In genomic region chr6:26295691-26296555, GRCh38 we compare ENCODE assay signal across 9 cellular contexts.
DNase-seq lines count a peak whose midpoint lies in the region; ATAC-seq lines count a peak whose summit lies in the region.
"Had no signal": no experiment of that assay in that cellular context is flagged by ENCODE, and none has a peak within 500 bp of the region (broad histone marks: within the 10 kb centered on the region; RNA-seq: fewer than 3 reads in every experiment).

No MANE protein-coding gene starts in this region.

- H3K4me3 Mint-ChIP-seq in activated CD4-positive, alpha-beta T cell treated with anti-CD3 and anti-CD28 coated beads, Interleukin-2, amount 10 ng/mL, durations not matched to agents 24 days and 14 days: peak overlapping the region; percentile 33
- H3K4me3 Mint-ChIP-seq in stimulated activated memory B cell treated with anti-CD40 and anti-IgM and Interleukin-4, amounts not matched to agents 10 μg/mL and 1 μg/mL and 100 μg/mL, for 72 hours: peak overlapping the region; percentile 37

- peaks cover 11% of the 10 kb centered on the region for H3K4me1 Mint-ChIP-seq in activated CD4-positive, alpha-beta T cell treated with anti-CD3 and anti-CD28 coated beads, Interleukin-2, amount 10 ng/mL, durations not matched to agents 24 days and 14 days
- H3K4me1 Mint-ChIP-seq in stimulated activated memory B cell treated with anti-CD40 and anti-IgM and Interleukin-4, amounts not matched to agents 10 μg/mL and 1 μg/mL and 100 μg/mL, for 72 hours: peaks cover 6% of the 10 kb centered on the region

- peak overlapping the region; percentile 30 for H3K27ac Mint-ChIP-seq in activated CD4-positive, alpha-beta T cell treated with anti-CD3 and anti-CD28 coated beads, Interleukin-2, amount 10 ng/mL, durations not matched to agents 24 days and 14 days
- H3K27ac Mint-ChIP-seq in stimulated activated memory B cell treated with anti-CD40 and anti-IgM and Interleukin-4, amounts not matched to agents 10 μg/mL and 1 μg/mL and 100 μg/mL, for 72 hours: peak overlapping the region; percentile 53

- peak; percentile 96 for ATAC-seq in esophagus mucosa
- no peak for ATAC-seq in stimulated activated memory B cell treated with anti-CD40 and anti-IgM and Interleukin-4, amounts not matched to agents 10 μg/mL and 1 μg/mL and 100 μg/mL, for 72 hours
- ATAC-seq in HG03439 (IDR thresholded peaks at IDR 0.05; ENCODE audit: unreplicated experiment): no peak

- no peaks in the 10 kb centered on the region for H3K36me3 Mint-ChIP-seq in activated CD4-positive, alpha-beta T cell treated with anti-CD3 and anti-CD28 coated beads, Interleukin-2, amount 10 ng/mL, durations not matched to agents 24 days and 14 days (ENCODE audit: low read depth)
- H3K36me3 Mint-ChIP-seq in stimulated activated memory B cell treated with anti-CD40 and anti-IgM and Interleukin-4, amounts not matched to agents 10 μg/mL and 1 μg/mL and 100 μg/mL, for 72 hours: no peaks in the 10 kb centered on the region

- DNase-seq in activated CD4-positive, alpha-beta T cell treated with anti-CD3 and anti-CD28 coated beads, Interleukin-2, amount 10 ng/mL, durations not matched to agents 24 days and 14 days: peak; percentile 68
- no peak for DNase-seq in activated CD4-positive, alpha-beta T cell treated with anti-CD3 and anti-CD28 coated beads, Interleukin-2, amount 50 U/mL, for 4 hours
- DNase-seq in RPMI7951 (ENCODE audit: low read depth) (peak; percentile 98), NCI-H1105 (lab: John Stamatoyannopoulos, UW) (no peak), NCI-H146 (lab: John Stamatoyannopoulos, UW) (no peak)
- DNase-seq: activated CD4-positive, CD25-positive, alpha-beta regulatory T cell had no signal

- no peaks in the 10 kb centered on the region for H3K9me3 Mint-ChIP-seq in activated CD4-positive, alpha-beta T cell treated with anti-CD3 and anti-CD28 coated beads, Interleukin-2, amount 10 ng/mL, durations not matched to agents 24 days and 14 days
- H3K9me3 Mint-ChIP-seq in stimulated activated memory B cell treated with anti-CD40 and anti-IgM and Interleukin-4, amounts not matched to agents 10 μg/mL and 1 μg/mL and 100 μg/mL, for 72 hours: no peaks in the 10 kb centered on the region

- no peaks in the 10 kb centered on the region for H3K27me3 Mint-ChIP-seq in activated CD4-positive, alpha-beta T cell treated with anti-CD3 and anti-CD28 coated beads, Interleukin-2, amount 10 ng/mL, durations not matched to agents 24 days and 14 days
- peaks cover 27% of the 10 kb centered on the region for H3K27me3 Mint-ChIP-seq in stimulated activated memory B cell treated with anti-CD40 and anti-IgM and Interleukin-4, amounts not matched to agents 10 μg/mL and 1 μg/mL and 100 μg/mL, for 72 hours

- intact Hi-C loops in activated CD4-positive, alpha-beta T cell treated with anti-CD3 and anti-CD28 coated beads, Interleukin-2, amount 10 ng/mL, durations not matched to agents 24 days and 14 days (cut with micrococcal nuclease): no loop called here

Comparison
In these comparisons a context has a peak if more than half of its experiments do, and no peak if none do; other contexts are left out.
1. DNase-seq: peak in activated CD4-positive, alpha-beta T cell treated with anti-CD3 and anti-CD28 coated beads, Interleukin-2, amount 10 ng/mL, durations not matched to agents 24 days and 14 days (single experiment) and RPMI7951 (single experiment); none in activated CD4-positive, alpha-beta T cell treated with anti-CD3 and anti-CD28 coated beads, Interleukin-2, amount 50 U/mL, for 4 hours (0 of 2), NCI-H1105 (single experiment) and NCI-H146 (single experiment).